14 cellular contexts compared by ENCODE assay signal in genomic region chr19:3045885-3046603, GRCh38. TPM values are rescaled to one million over a fixed set of nuclear protein-coding genes. Genes with fewer than 3 reads are reported as not detected.
DNase-seq lines count a peak whose midpoint lies in the region; ATAC-seq and TF ChIP-seq lines count a peak whose summit lies in the region.
"Had no signal": no experiment of that assay in that cellular context is flagged by ENCODE, and none has a peak within 500 bp of the region (broad histone marks: within the 10 kb centered on the region; RNA-seq: fewer than 3 reads in every experiment).

No MANE protein-coding gene starts in this region.

- H3K4me1 ChIP-seq in A673 (ENCODE audit: insufficient read depth, low read length, poor library complexity, severe bottlenecking) (peaks cover 38% of the 10 kb centered on the region), DND-41 (ENCODE audit: insufficient read depth, low read length) (peaks cover 48% of the 10 kb centered on the region)
- peaks cover 4 to 7% of the 10 kb centered on the region in 2 donors for H3K4me1 ChIP-seq in naive thymus-derived CD4-positive, alpha-beta T cell (ENCODE audit: control insufficient read depth in 2 of 2, insufficient read depth in 2 of 2, low read length in 2 of 2)

- H3K4me3 Mint-ChIP-seq in T-helper 17 cell (peak overlapping the region; percentile 41), CD14-positive monocyte (peak overlapping the region in 1 of 2 donors; percentile 60)
- peak overlapping the region in 8 of 10 donors; percentile 23 to 87 (median 60) for H3K4me3 Mint-ChIP-seq in naive thymus-derived CD4-positive, alpha-beta T cell

- H3K4me1 Mint-ChIP-seq in T-helper 17 cell (peaks cover 23% of the 10 kb centered on the region), CD14-positive monocyte (peaks cover 10% of the 10 kb centered on the region)
- peaks cover 14 to 49% (median 38%) of the 10 kb centered on the region in 7 donors for H3K4me1 Mint-ChIP-seq in naive thymus-derived CD4-positive, alpha-beta T cell

- TF ChIP-seq CTCF in A673 (conservative IDR thresholded peaks at IDR 0.05; ENCODE audit: low read depth, low read length) (no peak), DND-41 (IDR thresholded peaks at IDR 0.05; ENCODE audit: borderline replicate concordance, extremely low read depth, low read length, poor library complexity, severe bottlenecking) (no peak), CD14-positive monocyte (IDR thresholded peaks at IDR 0.05) (no peak)

- no peaks in the 10 kb centered on the region for H4K20me1 ChIP-seq in DND-41 (ENCODE audit: insufficient read depth, low read length)

- H3K36me3 ChIP-seq in A673 (ENCODE audit: insufficient read depth, low read length, poor library complexity, severe bottlenecking) (no peaks in the 10 kb centered on the region), DND-41 (ENCODE audit: insufficient read depth, low read length) (no peaks in the 10 kb centered on the region)
- H3K36me3 ChIP-seq in naive thymus-derived CD4-positive, alpha-beta T cell (ENCODE audit: control insufficient read depth in 2 of 3, insufficient read depth in 3 of 3, low read length in 3 of 3): no peaks in the 10 kb centered on the region

- no TSS peak for BruUV-seq in A673 (replicated peaks; lab: Mats Ljungman, UMichigan)

- intact Hi-C loops in A673 (cut with micrococcal nuclease; ENCODE audit: unreplicated experiment) (no loop called here), CD14-positive monocyte (cut with micrococcal nuclease) (no loop called here)
- intact Hi-C loops in naive thymus-derived CD4-positive, alpha-beta T cell (cut with micrococcal nuclease): no loop called here

- H2AFZ ChIP-seq in DND-41 (ENCODE audit: low read depth, low read length): no peak overlapping the region
- H2AFZ ChIP-seq: GM23248 had no signal

- POLR2A ChIA-PET in A673 (lab: Charles Lee; ENCODE audit: low non-redundant PET): no interaction called here
- POLR2A ChIA-PET in naive thymus-derived CD4-positive, alpha-beta T cell (lab: Charles Lee): interaction anchor here (0.6 to 10.3 kb wide), 4 partner anchors 10 to 388 kb away, joined by 3 to 167 read pairs (median 23); partner anchors contain the start of gene TLE5

- H3K4me3 ChIP-seq in A673 (ENCODE audit: low read depth, low read length, poor library complexity, severe bottlenecking) (no peak overlapping the region), DND-41 (ENCODE audit: low read depth in 1 of 2, low read length in 2 of 2) (no peak overlapping the region; a peak in 1 of 4 replicates)
- no peak overlapping the region for H3K4me3 ChIP-seq in naive thymus-derived CD4-positive, alpha-beta T cell (ENCODE audit: low read length)
- H3K4me3 ChIP-seq: GM23248 had no signal

- no peaks in the 10 kb centered on the region for H3K9me3 Mint-ChIP-seq in naive thymus-derived CD4-positive, alpha-beta T cell
- peaks cover 0 to 13% (median 3%) of the 10 kb centered on the region in 7 donors for H3K9me3 Mint-ChIP-seq in CD14-positive monocyte

- H3K27me3 ChIP-seq in A673 (replicated peaks; ENCODE audit: insufficient read depth, low read depth, low read length, poor library complexity) (no peaks in the 10 kb centered on the region), DND-41 (ENCODE audit: insufficient read depth, low read length, poor library complexity) (no peaks in the 10 kb centered on the region)
- no peaks in the 10 kb centered on the region for H3K27me3 ChIP-seq in naive thymus-derived CD4-positive, alpha-beta T cell (ENCODE audit: control insufficient read depth in 2 of 2, insufficient read depth in 2 of 2, low read length in 2 of 2)

- H3K27ac ChIP-seq in A673 (ENCODE audit: low read depth, low read length, poor library complexity, severe bottlenecking) (peak overlapping the region; percentile 64), DND-41 (ENCODE audit: low read length) (peak overlapping the region; percentile 47; the same call in 1 of the 2 replicates)
- H3K27ac ChIP-seq in naive thymus-derived CD4-positive, alpha-beta T cell (ENCODE audit: low read depth, low read length): no peak overlapping the region
- H3K27ac ChIP-seq: GM23248 had no signal

- CTCF ChIA-PET in A673 (lab: Charles Lee): interaction anchor here (1.2 kb wide), 1 partner anchor 10 kb away, joined by 3 read pairs; no protein-coding TSS in a partner anchor
- CTCF ChIA-PET in naive thymus-derived CD4-positive, alpha-beta T cell (lab: Charles Lee): no interaction called here

- no peak for ATAC-seq in DND-41 (ENCODE audit: insufficient read depth, low read depth)
- ATAC-seq in T-helper 17 cell: no peak
- ATAC-seq in naive thymus-derived CD4-positive, alpha-beta T cell: no peak
- ATAC-seq in GM19455 (IDR thresholded peaks at IDR 0.05; ENCODE audit: unreplicated experiment): no peak
- ATAC-seq: left colon had no signal

- H3K79me2 ChIP-seq in DND-41 (ENCODE audit: insufficient read depth, low read length): no peaks in the 10 kb centered on the region

- H3K36me3 Mint-ChIP-seq in T-helper 17 cell (ENCODE audit: low read depth) (no peaks in the 10 kb centered on the region), CD14-positive monocyte (peaks cover 0 to 4% of the 10 kb centered on the region in 2 donors)
- peaks cover 0 to 3% (median 0%) of the 10 kb centered on the region in 5 donors for H3K36me3 Mint-ChIP-seq in naive thymus-derived CD4-positive, alpha-beta T cell

- DNase-seq in A673 (ENCODE audit: low spot score) (no peak), DND-41 (no peak), T-helper 17 cell (no peak), CD14-positive monocyte (ENCODE audit: low spot score) (no peak), OCI-M1 (lab: John Stamatoyannopoulos, UW) (no peak), nucleus accumbens (lab: John Stamatoyannopoulos, UW) (no peak)
- DNase-seq in naive thymus-derived CD4-positive, alpha-beta T cell: no peak
- DNase-seq: activated CD8-positive, alpha-beta memory T cell treated with anti-CD3 and anti-CD28 coated beads, Interleukin-2, amount 50 U/mL, for 48 hours; GM23248; left colon; stimulated activated CD4-positive, alpha-beta T cell treated with anti-CD3 and anti-CD28 coated beads, Interleukin-1b, Interleukin-23, amount 100 ng/mL, for 48 hours had no signal

- H3K9ac ChIP-seq in DND-41 (ENCODE audit: low read depth, low read length): peak overlapping the region; percentile 26; the same call in 1 of the 2 replicates
- H3K9ac ChIP-seq: GM23248 had no signal

- H3K9me3 ChIP-seq in A673 (ENCODE audit: low read depth, low read length, poor library complexity, severe bottlenecking) (no peaks in the 10 kb centered on the region), DND-41 (ENCODE audit: insufficient read depth, low read length, severe bottlenecking) (no peaks in the 10 kb centered on the region), T-helper 17 cell (ENCODE audit: control insufficient read depth, low read length, poor library complexity, severe bottlenecking) (no peaks in the 10 kb centered on the region)
- H3K9me3 ChIP-seq in naive thymus-derived CD4-positive, alpha-beta T cell (ENCODE audit: control insufficient read depth in 2 of 3, low read length in 3 of 3): no peaks in the 10 kb centered on the region

- H3K4me2 ChIP-seq in DND-41 (ENCODE audit: insufficient read depth, low read length): peak overlapping the region; percentile 64

- H3K27ac Mint-ChIP-seq in T-helper 17 cell: no peak overlapping the region
- peak overlapping the region in 8 of 9 donors; percentile 34 to 91 (median 68) for H3K27ac Mint-ChIP-seq in naive thymus-derived CD4-positive, alpha-beta T cell
- H3K27ac Mint-ChIP-seq in CD14-positive monocyte: no peak overlapping the region

- H3K27me3 Mint-ChIP-seq in T-helper 17 cell: no peaks in the 10 kb centered on the region
- H3K27me3 Mint-ChIP-seq in naive thymus-derived CD4-positive, alpha-beta T cell: peaks cover 0 to 22% (median 0%) of the 10 kb centered on the region in 5 donors
- H3K27me3 Mint-ChIP-seq in CD14-positive monocyte (ENCODE audit: low read depth in 3 of 3): peaks cover 49 to 86% (median 59%) of the 10 kb centered on the region in 3 donors

RNA-seq across cellular contexts. Expression of gene TLE5, which starts 16.3 kb away (rescaled TPM):
- total RNA-seq in A673 (2021): 360 and 397 TPM in 2 replicates
- total RNA-seq in T-helper 17 cell: 100 to 1,000 TPM; 869 to 906 TPM
- 1,000 to 10,000 TPM in 2 of 5 experiments, 100 to 1,000 TPM in 3; 658 to 1,102 (median 755) TPM for total RNA-seq in naive thymus-derived CD4-positive, alpha-beta T cell
- polyA plus RNA-seq in naive thymus-derived CD4-positive, alpha-beta T cell: 100 to 1,000 TPM; 643 to 982 TPM
- polyA plus RNA-seq in CD14-positive monocyte: 10 to 100 TPM; 27.5 to 34.4 TPM

RNA-seq across cellular contexts. Expression of gene TLE2, which starts 17.0 kb away (rescaled TPM):
- total RNA-seq in A673 (2021) (10.8 and 18.3 TPM in 2 replicates), T-helper 17 cell (10 to 100 TPM in 1 of 2 donors, 1 to 10 TPM in 1; 9.5 to 13.1 TPM)
- total RNA-seq in naive thymus-derived CD4-positive, alpha-beta T cell: 10 to 100 TPM in 4 of 5 experiments, 1 to 10 TPM in 1; 1.1 to 33.6 (median 19.9) TPM
- 10 to 100 TPM; 10.8 to 13.1 TPM for polyA plus RNA-seq in naive thymus-derived CD4-positive, alpha-beta T cell
- polyA plus RNA-seq in CD14-positive monocyte: not detected
- total RNA-seq: HT1080, RPMI7951 had no signal

RNA-seq across cellular contexts. Expression of gene GNA11, which starts 48.1 kb away (rescaled TPM):
- total RNA-seq in A673 (2021): 61.6 and 64.3 TPM in 2 replicates
- total RNA-seq in T-helper 17 cell: 1 to 10 TPM in 1 of 2 donors, under 1 TPM in 1; 0.85 to 1.6 TPM
- 10 to 100 TPM in 1 of 5 experiments, 1 to 10 TPM in 4; 1.2 to 11.2 (median 7.2) TPM for total RNA-seq in naive thymus-derived CD4-positive, alpha-beta T cell
- 1 to 10 TPM in 1 of 2 donors, under 1 TPM in 1; 0.92 to 1.3 TPM for polyA plus RNA-seq in naive thymus-derived CD4-positive, alpha-beta T cell
- under 1 TPM; 0.25 to 0.37 TPM for polyA plus RNA-seq in CD14-positive monocyte

Comparison
In these comparisons a context has a peak if more than half of its experiments do, and no peak if none do; other contexts are left out.
1. H3K27ac Mint-ChIP-seq: peak in naive thymus-derived CD4-positive, alpha-beta T cell (8 of 9); none in T-helper 17 cell (single experiment) and CD14-positive monocyte (0 of 7).